In the genomic region with DNA sequence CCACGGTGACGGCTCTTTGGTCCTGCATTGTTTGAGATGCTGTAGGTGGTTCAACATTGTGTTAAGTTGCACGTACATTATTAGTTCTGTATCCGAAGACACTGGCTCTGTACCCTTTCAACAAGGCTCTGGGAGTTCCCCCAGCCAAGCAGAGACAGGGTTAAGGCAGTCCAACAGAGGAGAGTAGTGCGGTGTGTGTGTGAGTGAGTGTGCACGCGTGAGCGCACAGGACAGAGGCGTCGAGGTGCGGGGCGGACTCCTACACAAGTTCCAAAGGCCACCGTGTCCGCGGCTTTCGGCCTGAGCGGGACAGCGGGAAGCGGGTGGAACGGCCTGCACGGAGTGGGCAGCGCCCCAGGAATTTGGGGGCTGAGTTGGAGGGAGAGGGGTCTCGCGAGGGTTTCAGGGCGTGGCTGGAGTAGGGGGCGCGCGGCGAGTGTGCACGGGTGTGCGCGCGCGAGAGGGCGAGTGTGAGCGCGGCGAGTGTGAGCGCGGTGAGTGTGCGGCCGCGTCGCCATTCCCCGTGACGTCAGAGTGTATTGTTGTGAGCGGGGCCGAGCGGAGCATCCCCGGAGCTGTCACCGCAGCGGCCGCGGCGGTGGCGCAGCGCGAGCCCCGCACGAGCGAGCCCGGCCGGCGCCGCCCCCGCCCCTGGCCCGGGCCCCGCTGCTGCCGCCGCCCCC, we compare ENCODE assay signal across 8 cellular contexts. TPM values are rescaled to one million over a fixed set of nuclear protein-coding genes. Genes with fewer than 3 reads are reported as not detected.
DNase-seq lines count a peak whose midpoint lies in the region; ATAC-seq and TF ChIP-seq lines count a peak whose summit lies in the region.

A gene (plus strand): TSS at position 532 of the 683 bp plus-strand sequence. CDS start 413 bp downstream, outside the sequence.

- peaks cover 5% of the 10 kb centered on the region for H3K4me1 Mint-ChIP-seq in activated CD8-positive, alpha-beta memory T cell treated with anti-CD3 and anti-CD28 coated beads, Interleukin-2, amount 10 ng/mL, durations not matched to agents 7 days and 5 days

- CTCF ChIA-PET in activated CD8-positive, alpha-beta memory T cell treated with anti-CD3 and anti-CD28 coated beads, Interleukin-2, amount 10 ng/mL, durations not matched to agents 7 days and 5 days (lab: Charles Lee), result no interaction called here

- peaks cover 28% of the 10 kb centered on the region; the same call in 1 of the 2 replicates for H3K4me1 ChIP-seq in iPS-20b (ENCODE audit: insufficient read depth, low read length)

- no peak for ATAC-seq in activated CD8-positive, alpha-beta memory T cell treated with anti-CD3 and anti-CD28 coated beads, Interleukin-2, amount 10 ng/mL, durations not matched to agents 7 days and 5 days
- ATAC-seq in HG02588 (IDR thresholded peaks at IDR 0.05; ENCODE audit: unreplicated experiment), result no peak

- H3K27me3 Mint-ChIP-seq in activated CD8-positive, alpha-beta memory T cell treated with anti-CD3 and anti-CD28 coated beads, Interleukin-2, amount 10 ng/mL, durations not matched to agents 7 days and 5 days, result peaks cover 14% of the 10 kb centered on the region

- peak within 1 kb of the TSS; percentile 14 for H3K27ac Mint-ChIP-seq in activated CD8-positive, alpha-beta memory T cell treated with anti-CD3 and anti-CD28 coated beads, Interleukin-2, amount 10 ng/mL, durations not matched to agents 7 days and 5 days

- peaks cover 48% of the 10 kb centered on the region for H3K27me3 ChIP-seq in iPS-20b (ENCODE audit: insufficient read depth, low read length)

- peak within 1 kb of the TSS; percentile 51; the same call in 1 of the 2 replicates for H3K9ac ChIP-seq in iPS-20b (ENCODE audit: low read depth, low read length)

- no peak for TF ChIP-seq CTCF in astrocyte of the spinal cord (IDR thresholded peaks at IDR 0.05; ENCODE audit: low read depth, low read length)

- H3K4me3 Mint-ChIP-seq in activated CD8-positive, alpha-beta memory T cell treated with anti-CD3 and anti-CD28 coated beads, Interleukin-2, amount 10 ng/mL, durations not matched to agents 7 days and 5 days, result peak within 1 kb of the TSS; percentile 30

- no peak within 1 kb of the TSS for H3K27ac ChIP-seq in iPS-20b (ENCODE audit: low read length)

- in situ Hi-C loops in astrocyte of the spinal cord (cut with HindIII; ENCODE audit: low sequenced_read_pairs), result no loop called here

- peaks cover 3% of the 10 kb centered on the region for H3K36me3 Mint-ChIP-seq in activated CD8-positive, alpha-beta memory T cell treated with anti-CD3 and anti-CD28 coated beads, Interleukin-2, amount 10 ng/mL, durations not matched to agents 7 days and 5 days

- no peaks in the 10 kb centered on the region for H3K9me3 Mint-ChIP-seq in activated CD8-positive, alpha-beta memory T cell treated with anti-CD3 and anti-CD28 coated beads, Interleukin-2, amount 10 ng/mL, durations not matched to agents 7 days and 5 days (ENCODE audit: low read depth)

- no peaks in the 10 kb centered on the region for H3K36me3 ChIP-seq in iPS-20b (ENCODE audit: insufficient read depth, low read depth, low read length)

- DNase-seq in activated CD8-positive, alpha-beta memory T cell treated with anti-CD3 and anti-CD28 coated beads, Interleukin-2, amount 10 ng/mL, durations not matched to agents 7 days and 5 days, result no peak
- no peak for DNase-seq in activated CD8-positive, alpha-beta memory T cell treated with anti-CD3 and anti-CD28 coated beads for 24 hours
- DNase-seq in NCI-H2107 (lab: John Stamatoyannopoulos, UW) (peak; percentile 38), astrocyte of the spinal cord (ENCODE audit: low read depth, low spot score) (no peak), skeletal muscle cell (ENCODE audit: low read depth) (no peak), A172 (ENCODE audit: low spot score) (no peak)

- no peaks in the 10 kb centered on the region for H3K9me3 ChIP-seq in iPS-20b (ENCODE audit: insufficient read depth, low read depth, low read length)

- H3K4me3 ChIP-seq in astrocyte of the spinal cord (ENCODE audit: low read depth, low read length), result peak within 1 kb of the TSS; percentile 75
- peak within 1 kb of the TSS; percentile 91 for H3K4me3 ChIP-seq in iPS-20b (ENCODE audit: low read length)
- H3K4me3 ChIP-seq in skeletal muscle cell (ENCODE audit: low read depth, low read length), result peak within 1 kb of the TSS; percentile 74

RNA-seq across cellular contexts. Expression of the gene that starts here (rescaled TPM):
- total RNA-seq in activated CD8-positive, alpha-beta memory T cell treated with anti-CD3 and anti-CD28 coated beads, Interleukin-2, amount 10 ng/mL, durations not matched to agents 7 days and 5 days, result not detected
- not detected in 2 replicates for total RNA-seq in A172 (2014; rRNA removed; shearing (Covaris generic))
